12 cellular contexts compared by ENCODE assay signal in genomic region chr5:95856501-95856981, GRCh38. TPM values are rescaled to one million over a fixed set of nuclear protein-coding genes. Genes with fewer than 3 reads are reported as not detected.
DNase-seq lines count a peak whose midpoint lies in the region; ATAC-seq and TF ChIP-seq lines count a peak whose summit lies in the region.
"Had no signal": no experiment of that assay in that cellular context is flagged by ENCODE, and none has a peak within 500 bp of the region (broad histone marks: within the 10 kb centered on the region; RNA-seq: fewer than 3 reads in every experiment).

No MANE protein-coding gene starts in this region.

- H3K36me3 Mint-ChIP-seq in endodermal cell (ENCODE audit: low read depth): no peaks in the 10 kb centered on the region

- 89% methylated on average over 7 of the region's 7 CpGs for WGBS in hepatocyte (ENCODE audit: low lambda C conversion rate, missing lambda C conversion rate)
- WGBS in psoas muscle, 3 donors: 28 to 44% (median 35%) methylated on average over 7 of the region's 7 CpGs
- WGBS in endodermal cell (ENCODE audit: insufficient coverage in 1 of 2, insufficient read length in 1 of 2), 2 experiments: 89 to 93% methylated on average over 4 to 7 of the region's 7 CpGs

- no peak for TF ChIP-seq POLR2A in breast epithelium (IDR thresholded peaks at IDR 0.05)

- DNase-seq in breast epithelium (ENCODE audit: low spot score in 2 of 2) (no peak), hepatocyte (ENCODE audit: low spot score) (no peak), psoas muscle (no peak), OCI-M1 (lab: John Stamatoyannopoulos, UW) (no peak), endodermal cell (no peak)
- DNase-seq: activated T-cell treated with anti-CD3 and anti-CD28 coated beads, Interleukin-2, amount 50 U/mL, for 4 hours; NCI-H2107 had no signal

- H3K27ac ChIP-seq in ACC112 (ENCODE audit: low read depth, low read length) (peak overlapping the region; percentile 99), breast epithelium (peak overlapping the region; percentile 84 to 87), hepatocyte (peak overlapping the region; percentile 91), psoas muscle (peak overlapping the region; percentile 87), endodermal cell (ENCODE audit: low read depth, low read length) (no peak overlapping the region)

- ATAC-seq in psoas muscle (no peak), GM19455 (IDR thresholded peaks at IDR 0.05; ENCODE audit: unreplicated experiment) (no peak), GM18519 (IDR thresholded peaks at IDR 0.05; ENCODE audit: low FRiP score, unreplicated experiment) (no peak)
- ATAC-seq: activated T-cell treated with anti-CD3 and anti-CD28 coated beads, Interleukin-2, amount 50 U/mL, for 4 hours had no signal

- H3K4me3 ChIP-seq in ACC112 (ENCODE audit: low read depth, low read length): no peak overlapping the region
- no peak overlapping the region for H3K4me3 ChIP-seq in breast epithelium
- H3K4me3 ChIP-seq in hepatocyte: no peak overlapping the region
- no peak overlapping the region for H3K4me3 ChIP-seq in psoas muscle
- no peak overlapping the region for H3K4me3 ChIP-seq in endodermal cell (ENCODE audit: low read length)
- H3K4me3 ChIP-seq: ovary had no signal

- H3K4me3 Mint-ChIP-seq in endodermal cell: no peak overlapping the region
- H3K4me3 Mint-ChIP-seq: activated T-cell treated with anti-CD3 and anti-CD28 coated beads, Interleukin-2, amount 50 U/mL, for 4 hours; T-helper 2 cell treated with Interferon-gamma antibody and Interleukin-4, amounts not matched to agents 5 μg/mL and 100 μg/mL, for 36 hours had no signal

- intact Hi-C loops in breast epithelium (cut with DNase I; ENCODE audit: low total_unique reads): no loop called here
- intact Hi-C loops in psoas muscle (cut with DNase I): loop anchor here (5.0 to 10.0 kb wide), 3 partner anchors 299 to 748 kb away; partner anchors contain the start of gene ARSK (in 1 of the 2)

- H3K9me3 ChIP-seq in breast epithelium: no peaks in the 10 kb centered on the region
- no peaks in the 10 kb centered on the region for H3K9me3 ChIP-seq in hepatocyte (ENCODE audit: low read depth)
- no peaks in the 10 kb centered on the region for H3K9me3 ChIP-seq in psoas muscle
- no peaks in the 10 kb centered on the region for H3K9me3 ChIP-seq in endodermal cell (ENCODE audit: control insufficient read depth, low read length)
- H3K9me3 ChIP-seq: ovary had no signal

- peaks cover 5% of the 10 kb centered on the region for H3K9me3 Mint-ChIP-seq in endodermal cell
- H3K9me3 Mint-ChIP-seq: activated T-cell treated with anti-CD3 and anti-CD28 coated beads, Interleukin-2, amount 50 U/mL, for 4 hours; T-helper 2 cell treated with Interferon-gamma antibody and Interleukin-4, amounts not matched to agents 5 μg/mL and 100 μg/mL, for 36 hours had no signal

- H4K20me1 ChIP-seq in hepatocyte (ENCODE audit: insufficient read depth, poor library complexity, severe bottlenecking): no peaks in the 10 kb centered on the region

- H3K4me1 Mint-ChIP-seq in endodermal cell: peaks cover 36% of the 10 kb centered on the region

- H3K9ac ChIP-seq in endodermal cell (ENCODE audit: extremely low read depth, low read length, poor library complexity, severe bottlenecking): no peak overlapping the region

- no peak overlapping the region for H3K27ac Mint-ChIP-seq in endodermal cell
- H3K27ac Mint-ChIP-seq: T-helper 2 cell treated with Interferon-gamma antibody and Interleukin-4, amounts not matched to agents 5 μg/mL and 100 μg/mL, for 36 hours had no signal

- no peak overlapping the region for H3K4me2 ChIP-seq in hepatocyte

- no peaks in the 10 kb centered on the region for H3K9me2 ChIP-seq in hepatocyte (replicated peaks; ENCODE audit: insufficient read depth)

- H2AFZ ChIP-seq in ACC112 (ENCODE audit: low read length, unreplicated experiment) (no peak overlapping the region), hepatocyte (no peak overlapping the region)

- no peaks in the 10 kb centered on the region for H3K27me3 Mint-ChIP-seq in endodermal cell (ENCODE audit: insufficient read depth)

- no peaks in the 10 kb centered on the region for H3K79me2 ChIP-seq in ACC112 (ENCODE audit: control insufficient read depth, insufficient read depth, low read length, unreplicated experiment)
- no peaks in the 10 kb centered on the region for H3K79me2 ChIP-seq in hepatocyte

- no peak for TF ChIP-seq CTCF in breast epithelium (IDR thresholded peaks at IDR 0.05)
- no peak for TF ChIP-seq CTCF in hepatocyte (IDR thresholded peaks at IDR 0.05; ENCODE audit: poor library complexity)
- no peak for TF ChIP-seq CTCF in psoas muscle (IDR thresholded peaks at IDR 0.05)
- no peak for TF ChIP-seq CTCF in endodermal cell (conservative IDR thresholded peaks at IDR 0.05)

- H3K4me1 ChIP-seq in ACC112 (ENCODE audit: control insufficient read depth, insufficient read depth, low read length, unreplicated experiment) (peaks cover 45% of the 10 kb centered on the region), breast epithelium (peaks cover 0 to 6% of the 10 kb centered on the region in 2 donors), hepatocyte (ENCODE audit: insufficient read depth) (peaks cover 17% of the 10 kb centered on the region), psoas muscle (peaks cover 48% of the 10 kb centered on the region), endodermal cell (ENCODE audit: control insufficient read depth, insufficient read depth, low read length) (peaks cover 10% of the 10 kb centered on the region)

- no peaks in the 10 kb centered on the region for H3K36me3 ChIP-seq in ACC112 (ENCODE audit: insufficient read depth, low read length)
- no peaks in the 10 kb centered on the region for H3K36me3 ChIP-seq in breast epithelium
- H3K36me3 ChIP-seq in hepatocyte (replicated peaks; ENCODE audit: insufficient read depth, low read depth): no peaks in the 10 kb centered on the region
- H3K36me3 ChIP-seq in psoas muscle (ENCODE audit: insufficient read depth in 1 of 2, low read depth in 1 of 2): no peaks in the 10 kb centered on the region
- H3K36me3 ChIP-seq in endodermal cell (ENCODE audit: control insufficient read depth, insufficient read depth, low read length): no peaks in the 10 kb centered on the region
- H3K36me3 ChIP-seq: ovary had no signal

- H3K27me3 ChIP-seq in ACC112 (ENCODE audit: insufficient read depth, low read length) (no peaks in the 10 kb centered on the region), breast epithelium (no peaks in the 10 kb centered on the region), hepatocyte (no peaks in the 10 kb centered on the region), psoas muscle (ENCODE audit: insufficient read depth in 3 of 3, low read length in 2 of 3) (no peaks in the 10 kb centered on the region), endodermal cell (ENCODE audit: control insufficient read depth, insufficient read depth, low read length, poor library complexity, severe bottlenecking) (no peaks in the 10 kb centered on the region)
- H3K27me3 ChIP-seq: ovary had no signal

RNA-seq across cellular contexts. Expression of gene GLRX, which starts 34.0 kb away (rescaled TPM):
- total RNA-seq in breast epithelium (100 to 1,000 TPM in 1 of 3 donors, 10 to 100 TPM in 2; 42.1 to 106 (median 72.8) TPM), hepatocyte (57.8 and 79.1 TPM in 2 replicates), psoas muscle (100 to 1,000 TPM; 131 to 888 (median 651) TPM), endodermal cell (10 to 100 TPM; 18.9 to 26.3 TPM)
- polyA plus RNA-seq in hepatocyte (101 and 103 TPM in 2 replicates), psoas muscle (1,000 to 10,000 TPM; 1,121 to 3,024 (median 1,342) TPM)
- polyA plus RNA-seq in endodermal cell (2013, experiment 1 of 2): 33.6 TPM
- 34.9 TPM for polyA plus RNA-seq in endodermal cell (2013, experiment 2 of 2)
